In the genomic region with DNA sequence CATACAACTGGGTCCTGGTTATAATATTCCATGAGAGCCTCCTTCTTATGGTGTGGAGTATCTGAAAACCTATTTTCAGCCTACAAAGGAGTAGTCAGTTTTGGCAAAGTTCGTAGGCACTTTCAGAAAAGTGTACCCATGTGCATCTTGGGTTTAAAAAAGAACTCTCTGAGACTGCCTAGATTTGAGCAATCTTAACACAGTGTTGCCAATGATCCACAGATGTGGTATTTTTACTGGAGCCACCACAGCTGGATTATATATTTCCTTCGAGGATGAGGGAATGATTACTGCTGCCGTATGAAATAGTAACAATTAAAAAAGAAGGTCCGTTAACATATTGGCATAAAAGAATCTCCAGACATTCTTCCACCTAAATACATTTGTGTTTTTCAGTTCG, we compare ENCODE assay signal across 11 cellular contexts. TPM values are rescaled to one million over a fixed set of nuclear protein-coding genes. Genes with fewer than 3 reads are reported as not detected.
DNase-seq lines count a peak whose midpoint lies in the region; ATAC-seq and TF ChIP-seq lines count a peak whose summit lies in the region.
"Had no signal": no experiment of that assay in that cellular context is flagged by ENCODE, and none has a peak within 500 bp of the region (broad histone marks: within the 10 kb centered on the region; RNA-seq: fewer than 3 reads in every experiment).

No MANE protein-coding gene starts in this region.

- H3K4me1 Mint-ChIP-seq in nephron progenitor cell, result peaks cover 22% of the 10 kb centered on the region

- H3K4me3 ChIP-seq in fibroblast of villous mesenchyme (ENCODE audit: low read depth, low read length), result peak overlapping the region; percentile 71

- DNase-seq in Right ventricle myocardium inferior (ENCODE audit: missing footprints), result no peak
- no peak for DNase-seq in cardiac septum (ENCODE audit: low spot score)
- peak; percentile 18 for DNase-seq in fibroblast of villous mesenchyme (ENCODE audit: low read depth)
- DNase-seq in nephron progenitor cell, result no peak
- no peak for DNase-seq in activated naive CD4-positive, alpha-beta T cell treated with anti-CD3 and anti-CD28 coated beads, Interleukin-2, amount 50 U/mL, for 72 hours (ENCODE audit: low spot score in 2 of 2)
- DNase-seq in posterior cingulate gyrus, result no peak
- no peak for DNase-seq in HK-2 (ENCODE audit: unreplicated experiment)
- DNase-seq: activated CD4-positive, alpha-beta T cell treated with anti-CD3 and anti-CD28 coated beads for 36 hours; MM.1S; stimulated activated naive CD8-positive, alpha-beta T cell treated with anti-CD3 and anti-CD28 coated beads, Interleukin-15, Interleukin-2, amounts not matched to agents 100 U/mL and 50 U/mL, for 24 hours had no signal

- intact Hi-C loops in Right ventricle myocardium inferior (cut with DNase I), result loop anchor here (2.0 kb wide), 1 partner anchor 36 kb away; no protein-coding TSS in a partner anchor
- intact Hi-C loops in cardiac septum (cut with DNase I), result loop anchor here (2.0 kb wide), 2 partner anchors 36 to 106 kb away; no protein-coding TSS in a partner anchor
- intact Hi-C loops in posterior cingulate gyrus (cut with DNase I), result no loop called here

- peaks cover 3% of the 10 kb centered on the region for H3K27me3 Mint-ChIP-seq in nephron progenitor cell (ENCODE audit: low read depth, poor library complexity)

- no peak overlapping the region for H3K27ac Mint-ChIP-seq in nephron progenitor cell
- no peak overlapping the region for H3K27ac Mint-ChIP-seq in activated naive CD4-positive, alpha-beta T cell treated with anti-CD3 and anti-CD28 coated beads, Interleukin-2, amount 50 U/mL, for 72 hours
- H3K27ac Mint-ChIP-seq: activated CD4-positive, alpha-beta T cell treated with anti-CD3 and anti-CD28 coated beads for 36 hours had no signal

- peaks cover 23% of the 10 kb centered on the region for H3K36me3 Mint-ChIP-seq in nephron progenitor cell (ENCODE audit: low read depth)
- H3K36me3 Mint-ChIP-seq in activated naive CD4-positive, alpha-beta T cell treated with anti-CD3 and anti-CD28 coated beads, Interleukin-2, amount 50 U/mL, for 72 hours, result no peaks in the 10 kb centered on the region

- ATAC-seq in Right ventricle myocardium inferior, result peak; percentile 16
- ATAC-seq in activated naive CD4-positive, alpha-beta T cell treated with anti-CD3 and anti-CD28 coated beads, Interleukin-2, amount 50 U/mL, for 72 hours, result no peak
- no peak for ATAC-seq in GM19023 (IDR thresholded peaks at IDR 0.05; ENCODE audit: unreplicated experiment)
- ATAC-seq: activated CD4-positive, alpha-beta T cell treated with anti-CD3 and anti-CD28 coated beads for 36 hours; stimulated activated naive CD8-positive, alpha-beta T cell treated with anti-CD3 and anti-CD28 coated beads, Interleukin-15, Interleukin-2, amounts not matched to agents 100 U/mL and 50 U/mL, for 24 hours had no signal

- TF ChIP-seq CTCF in fibroblast of villous mesenchyme (IDR thresholded peaks at IDR 0.05; ENCODE audit: insufficient read depth, low read depth, low read length) (no peak), nephron progenitor cell (IDR thresholded peaks at IDR 0.05) (no peak)

- H3K4me3 Mint-ChIP-seq in nephron progenitor cell, result peak overlapping the region; percentile 92
- H3K4me3 Mint-ChIP-seq: activated CD4-positive, alpha-beta T cell treated with anti-CD3 and anti-CD28 coated beads for 36 hours had no signal

- peaks cover 4% of the 10 kb centered on the region for H3K9me3 Mint-ChIP-seq in nephron progenitor cell
- H3K9me3 Mint-ChIP-seq in activated naive CD4-positive, alpha-beta T cell treated with anti-CD3 and anti-CD28 coated beads, Interleukin-2, amount 50 U/mL, for 72 hours, result no peaks in the 10 kb centered on the region

RNA-seq across cellular contexts. Expression of a gene that starts 1.1 kb away (rescaled TPM):
- total RNA-seq in Right ventricle myocardium inferior (90.1 TPM), cardiac septum (165 TPM), fibroblast of villous mesenchyme (24.5 and 31.5 TPM in 2 replicates)
- total RNA-seq in activated naive CD4-positive, alpha-beta T cell treated with anti-CD3 and anti-CD28 coated beads, Interleukin-2, amount 50 U/mL, for 72 hours, result 1 to 10 TPM in 1 of 2 donors, not detected in 1; 5.0 TPM
